Comparison of ENCODE assay signal across 4 cellular contexts in the genomic region with DNA sequence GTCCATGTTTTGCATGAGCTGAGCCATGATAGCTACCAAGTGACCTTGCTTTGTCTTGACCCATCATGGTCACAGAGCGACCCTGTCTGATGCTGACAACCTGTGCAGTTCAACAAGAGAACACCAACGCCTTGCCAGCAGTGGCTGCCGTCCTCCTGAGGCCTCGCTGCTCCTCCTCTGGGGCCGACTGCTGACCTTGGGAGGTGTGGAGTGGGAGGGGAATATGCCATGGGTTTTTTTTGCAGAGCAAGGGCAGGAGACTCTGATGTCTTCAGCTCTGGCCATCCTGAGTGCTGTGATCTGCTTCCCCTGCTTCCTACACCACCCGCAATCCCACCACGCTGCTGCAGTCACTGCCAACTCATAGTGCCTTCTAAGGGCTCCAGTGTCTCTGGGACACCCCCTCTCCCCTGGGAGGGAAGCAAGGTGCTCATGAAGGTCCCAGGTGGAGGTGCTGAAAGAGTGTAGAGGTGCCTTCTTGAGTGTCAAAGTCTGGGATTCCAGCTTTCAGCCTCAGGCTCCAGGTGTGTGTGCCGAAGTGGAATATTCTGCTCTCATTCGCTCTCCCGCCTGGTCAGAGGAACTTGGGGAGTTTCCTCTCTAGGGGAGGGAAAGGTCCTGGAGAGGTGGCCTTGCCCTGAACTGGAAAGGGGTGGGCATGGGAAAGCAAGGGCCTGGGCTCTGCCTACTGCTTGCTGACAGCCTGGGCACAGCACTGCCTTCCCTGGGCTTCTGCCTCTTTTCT. TPM values are rescaled to one million over a fixed set of nuclear protein-coding genes. Genes with fewer than 3 reads are reported as not detected.
"Had no signal": no experiment of that assay in that cellular context is flagged by ENCODE, and none has a peak within 500 bp of the region (broad histone marks: within the 10 kb centered on the region; RNA-seq: fewer than 3 reads in every experiment).

No MANE protein-coding gene starts in this region.

RNA-seq across cellular contexts. Expression of gene KCNJ18, which starts 22.5 kb away (rescaled TPM):
- total RNA-seq: HT-29, NCI-H460, Right ventricle myocardium superior, SJSA1 had no signal
